Comparison of ENCODE assay signal across 8 cellular contexts in the genomic region with DNA sequence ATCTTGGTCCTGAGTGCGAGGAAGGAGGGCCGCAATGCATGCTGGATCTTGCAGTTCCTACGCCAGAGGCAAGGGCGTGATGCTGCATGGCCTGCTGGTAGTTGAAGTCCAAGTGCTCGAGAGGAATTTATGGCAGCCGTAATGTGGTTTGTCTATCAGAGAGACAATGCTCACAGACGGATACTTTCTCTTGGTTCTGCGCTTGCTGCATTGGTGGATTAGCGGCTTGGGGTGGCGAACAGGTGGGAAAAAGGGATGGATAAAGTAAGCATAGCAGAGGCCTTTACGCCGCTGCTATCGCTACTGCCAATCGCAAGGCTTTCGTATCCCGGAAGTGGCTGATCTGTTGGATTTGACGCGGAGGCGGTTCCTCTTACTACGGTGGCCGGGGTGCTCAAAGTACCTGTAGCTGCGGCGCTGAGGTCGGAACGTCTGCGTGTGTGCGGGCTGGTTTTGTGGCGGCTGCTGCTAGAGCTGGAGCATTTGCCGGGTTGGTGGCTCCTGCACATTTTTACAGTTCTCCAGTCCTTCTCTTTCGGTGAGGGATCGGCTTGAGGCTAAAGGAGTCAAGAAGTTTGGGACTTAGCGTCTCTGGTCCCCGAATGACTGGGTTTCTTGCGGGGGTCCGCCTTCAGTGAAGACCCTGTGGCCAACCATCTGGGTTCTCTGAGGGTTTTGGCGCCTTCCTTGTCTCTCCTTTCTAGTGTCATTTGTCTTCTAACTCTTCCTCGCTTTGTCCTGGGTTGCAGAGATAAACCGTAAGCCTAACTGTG. TPM values are rescaled to one million over a fixed set of nuclear protein-coding genes. Genes with fewer than 3 reads are reported as not detected.
DNase-seq lines count a peak whose midpoint lies in the region; ATAC-seq and TF ChIP-seq lines count a peak whose summit lies in the region.

A gene with protein sequence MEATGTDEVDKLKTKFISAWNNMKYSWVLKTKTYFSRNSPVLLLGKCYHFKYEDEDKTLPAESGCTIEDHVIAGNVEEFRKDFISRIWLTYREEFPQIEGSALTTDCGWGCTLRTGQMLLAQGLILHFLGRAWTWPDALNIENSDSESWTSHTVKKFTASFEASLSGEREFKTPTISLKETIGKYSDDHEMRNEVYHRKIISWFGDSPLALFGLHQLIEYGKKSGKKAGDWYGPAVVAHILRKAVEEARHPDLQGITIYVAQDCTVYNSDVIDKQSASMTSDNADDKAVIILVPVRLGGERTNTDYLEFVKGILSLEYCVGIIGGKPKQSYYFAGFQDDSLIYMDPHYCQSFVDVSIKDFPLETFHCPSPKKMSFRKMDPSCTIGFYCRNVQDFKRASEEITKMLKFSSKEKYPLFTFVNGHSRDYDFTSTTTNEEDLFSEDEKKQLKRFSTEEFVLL (plus strand): TSS at position 397 of the 773 bp plus-strand sequence. CDS start 19,655 bp downstream, outside the sequence.

- no peaks in the 10 kb centered on the region for H3K9me3 Mint-ChIP-seq in activated T-cell treated with anti-CD3 and anti-CD28 coated beads, Interleukin-2, amount 50 U/mL, for 72 hours
- no peaks in the 10 kb centered on the region for H3K9me3 Mint-ChIP-seq in naive B cell
- no peaks in the 10 kb centered on the region for H3K9me3 Mint-ChIP-seq in stimulated activated memory B cell treated with anti-CD40 and anti-IgM and Interleukin-4, amounts not matched to agents 10 μg/mL and 1 μg/mL and 100 μg/mL, for 72 hours

- H3K9ac ChIP-seq in DND-41 (ENCODE audit: low read depth, low read length) (peak within 1 kb of the TSS; percentile 75), fibroblast of lung (ENCODE audit: insufficient read depth, low read length) (peak within 1 kb of the TSS; percentile 82)

- no peaks in the 10 kb centered on the region for H3K36me3 Mint-ChIP-seq in activated T-cell treated with anti-CD3 and anti-CD28 coated beads, Interleukin-2, amount 50 U/mL, for 72 hours (ENCODE audit: insufficient read depth in 2 of 2)
- H3K36me3 Mint-ChIP-seq in naive B cell, result no peaks in the 10 kb centered on the region
- peaks cover 6% of the 10 kb centered on the region for H3K36me3 Mint-ChIP-seq in stimulated activated memory B cell treated with anti-CD40 and anti-IgM and Interleukin-4, amounts not matched to agents 10 μg/mL and 1 μg/mL and 100 μg/mL, for 72 hours

- peaks cover 12% of the 10 kb centered on the region for H3K4me1 Mint-ChIP-seq in activated T-cell treated with anti-CD3 and anti-CD28 coated beads, Interleukin-2, amount 50 U/mL, for 72 hours (ENCODE audit: low read depth)
- H3K4me1 Mint-ChIP-seq in naive B cell, result peaks cover 10 to 24% (median 23%) of the 10 kb centered on the region in 3 donors
- H3K4me1 Mint-ChIP-seq in stimulated activated memory B cell treated with anti-CD40 and anti-IgM and Interleukin-4, amounts not matched to agents 10 μg/mL and 1 μg/mL and 100 μg/mL, for 72 hours, result peaks cover 25% of the 10 kb centered on the region

- H3K36me3 ChIP-seq in DND-41 (ENCODE audit: insufficient read depth, low read length) (no peaks in the 10 kb centered on the region), KOPT-K1 (ENCODE audit: insufficient read depth, low read length) (no peaks in the 10 kb centered on the region), Peyer's patch (no peaks in the 10 kb centered on the region), fibroblast of lung (ENCODE audit: control insufficient read depth, insufficient read depth, low read length) (no peaks in the 10 kb centered on the region)

- DNase-seq in DND-41 (peak; percentile 94), Peyer's patch (peak; percentile 95 to 99 (median 98)), fibroblast of lung (ENCODE audit: low read depth in 2 of 2) (peak; percentile 99), naive B cell (peak; percentile 95)
- peak; percentile 91 to 94 for DNase-seq in activated T-cell treated with anti-CD3 and anti-CD28 coated beads, Interleukin-2, amount 50 U/mL, for 72 hours

- H3K4me1 ChIP-seq in DND-41 (ENCODE audit: insufficient read depth, low read length) (peaks cover 35% of the 10 kb centered on the region), Peyer's patch (peaks cover 0 to 12% (median 0%) of the 10 kb centered on the region in 4 donors), fibroblast of lung (ENCODE audit: control insufficient read depth, extremely low read depth, insufficient read depth, low read length) (no peaks in the 10 kb centered on the region)

- H3K79me2 ChIP-seq in DND-41 (ENCODE audit: insufficient read depth, low read length) (peaks cover 36% of the 10 kb centered on the region), fibroblast of lung (ENCODE audit: control insufficient read depth, insufficient read depth, low read length) (peaks cover 4% of the 10 kb centered on the region)

- no peak within 1 kb of the TSS for H3K4me3 Mint-ChIP-seq in activated T-cell treated with anti-CD3 and anti-CD28 coated beads, Interleukin-2, amount 50 U/mL, for 72 hours
- H3K4me3 Mint-ChIP-seq in naive B cell, result peak within 1 kb of the TSS in 1 of 8 donors; percentile 85
- no peak within 1 kb of the TSS for H3K4me3 Mint-ChIP-seq in stimulated activated memory B cell treated with anti-CD40 and anti-IgM and Interleukin-4, amounts not matched to agents 10 μg/mL and 1 μg/mL and 100 μg/mL, for 72 hours

- H3K9me3 ChIP-seq in DND-41 (ENCODE audit: insufficient read depth, low read length, severe bottlenecking) (no peaks in the 10 kb centered on the region), KOPT-K1 (ENCODE audit: insufficient read depth, low read length, poor library complexity, severe bottlenecking) (no peaks in the 10 kb centered on the region), Peyer's patch (no peaks in the 10 kb centered on the region), fibroblast of lung (ENCODE audit: control insufficient read depth, insufficient read depth, low read depth, low read length) (no peaks in the 10 kb centered on the region)

- H3K27me3 ChIP-seq in DND-41 (ENCODE audit: insufficient read depth, low read length, poor library complexity) (no peaks in the 10 kb centered on the region), Peyer's patch (no peaks in the 10 kb centered on the region), fibroblast of lung (ENCODE audit: control insufficient read depth, insufficient read depth, low read length) (no peaks in the 10 kb centered on the region)

- H2AFZ ChIP-seq in DND-41 (ENCODE audit: low read depth, low read length), result peak within 1 kb of the TSS; percentile 94
- H2AFZ ChIP-seq in fibroblast of lung (ENCODE audit: low read length), result peak within 1 kb of the TSS; percentile 100

- peak within 1 kb of the TSS; percentile 55 to 85 for H3K4me3 ChIP-seq in DND-41 (ENCODE audit: low read depth in 1 of 2, low read length in 2 of 2)
- peak within 1 kb of the TSS; percentile 68 to 87 (median 78) for H3K4me3 ChIP-seq in Peyer's patch
- peak within 1 kb of the TSS; percentile 80 to 99 (median 92) for H3K4me3 ChIP-seq in fibroblast of lung (replicated peaks in 1 of 4; ENCODE audit: control extremely low read depth in 1 of 4, insufficient read depth in 1 of 4, low read depth in 3 of 4, low read length in 4 of 4)

- peak; percentile 92 for ATAC-seq in DND-41 (ENCODE audit: insufficient read depth, low read depth)
- peak; percentile 93 for ATAC-seq in GM21825 (IDR thresholded peaks at IDR 0.05; ENCODE audit: unreplicated experiment)
- ATAC-seq in activated T-cell treated with anti-CD3 and anti-CD28 coated beads, Interleukin-2, amount 50 U/mL, for 72 hours (replicated peaks in 1 of 2), result peak; percentile 97 to 98
- peak; percentile 92 to 95 for ATAC-seq in naive B cell (ENCODE audit: low read depth in 2 of 2)
- peak; percentile 99 for ATAC-seq in stimulated activated memory B cell treated with anti-CD40 and anti-IgM and Interleukin-4, amounts not matched to agents 10 μg/mL and 1 μg/mL and 100 μg/mL, for 72 hours

- peak; percentile 25 to 62 for TF ChIP-seq POLR2A in Peyer's patch (IDR thresholded peaks at IDR 0.05)

- no peaks in the 10 kb centered on the region for H4K20me1 ChIP-seq in DND-41 (ENCODE audit: insufficient read depth, low read length)
- no peaks in the 10 kb centered on the region for H4K20me1 ChIP-seq in fibroblast of lung (ENCODE audit: control insufficient read depth, extremely low read depth, insufficient read depth, low read length)

- H3K4me2 ChIP-seq in DND-41 (ENCODE audit: insufficient read depth, low read length) (peak within 1 kb of the TSS; percentile 86), fibroblast of lung (ENCODE audit: extremely low read depth, insufficient read depth, low read length) (peak within 1 kb of the TSS; percentile 91)

- peak within 1 kb of the TSS; percentile 98 for H3K27ac ChIP-seq in DND-41 (ENCODE audit: low read length)
- H3K27ac ChIP-seq in KOPT-K1 (ENCODE audit: low read depth, low read length, poor library complexity, severe bottlenecking), result peak within 1 kb of the TSS; percentile 96
- H3K27ac ChIP-seq in Peyer's patch, result peak within 1 kb of the TSS; percentile 83 to 96 (median 90)
- peak within 1 kb of the TSS; percentile 94 for H3K27ac ChIP-seq in fibroblast of lung (ENCODE audit: insufficient read depth, low read length)

- peaks cover 10% of the 10 kb centered on the region for H3K27me3 Mint-ChIP-seq in activated T-cell treated with anti-CD3 and anti-CD28 coated beads, Interleukin-2, amount 50 U/mL, for 72 hours (ENCODE audit: low read depth)
- H3K27me3 Mint-ChIP-seq in naive B cell, result no peaks in the 10 kb centered on the region
- no peaks in the 10 kb centered on the region for H3K27me3 Mint-ChIP-seq in stimulated activated memory B cell treated with anti-CD40 and anti-IgM and Interleukin-4, amounts not matched to agents 10 μg/mL and 1 μg/mL and 100 μg/mL, for 72 hours

- TF ChIP-seq CTCF in DND-41 (IDR thresholded peaks at IDR 0.05; ENCODE audit: borderline replicate concordance, extremely low read depth, low read length, poor library complexity, severe bottlenecking) (peak; percentile 4), Peyer's patch (IDR thresholded peaks at IDR 0.05) (peak in 2 of 6 experiments; percentile 12 to 26), fibroblast of lung (conservative IDR thresholded peaks at IDR 0.05 in 1 of 2, IDR thresholded peaks at IDR 0.05 in 1 of 2; ENCODE audit: low read depth in 1 of 2, low read length in 2 of 2) (no peak)

- no peak within 1 kb of the TSS for H3K27ac Mint-ChIP-seq in activated T-cell treated with anti-CD3 and anti-CD28 coated beads, Interleukin-2, amount 50 U/mL, for 72 hours
- H3K27ac Mint-ChIP-seq in naive B cell, result no peak within 1 kb of the TSS
- H3K27ac Mint-ChIP-seq in stimulated activated memory B cell treated with anti-CD40 and anti-IgM and Interleukin-4, amounts not matched to agents 10 μg/mL and 1 μg/mL and 100 μg/mL, for 72 hours, result no peak within 1 kb of the TSS

RNA-seq across cellular contexts. Expression of the gene that starts here (rescaled TPM):
- total RNA-seq in Peyer's patch, result 10 to 100 TPM in 2 of 4 donors, 1 to 10 TPM in 1, under 1 TPM in 1; 0.85 to 32.2 (median 11.7) TPM
- total RNA-seq in activated T-cell treated with anti-CD3 and anti-CD28 coated beads, Interleukin-2, amount 50 U/mL, for 72 hours, result 10 to 100 TPM; 12.6 to 14.5 TPM
- 10.3 and 12.1 TPM in 2 replicates for total RNA-seq in fibroblast of lung
- polyA plus RNA-seq in fibroblast of lung, result 6.4 and 9.0 TPM in 2 replicates
- polyA plus RNA-seq in fibroblast of lung (2012), result 6.0 and 7.6 TPM in 2 replicates
- 0.78 and 1.7 TPM in 2 replicates for polyA minus RNA-seq in fibroblast of lung (ENCODE audit: low replicate concordance)
- 10 to 100 TPM; 28.9 to 63.5 (median 38.2) TPM for polyA plus RNA-seq in naive B cell (ENCODE audit: low read depth in 6 of 6)

Comparison
In these comparisons a context has a peak if more than half of its experiments do, and no peak if none do; other contexts are left out.
1. Peak in every context shown above with its lines: DNase-seq, ATAC-seq, H3K4me3 ChIP-seq and H3K27ac ChIP-seq.